1 cellular context compared by ENCODE assay signal in genomic region chr3:195154793-195155535, GRCh38.
A peak's percentile ranks its signal among the peaks of the same experiment; 100 is the strongest.
TF ChIP-seq lines count a peak whose summit lies in the region.

No MANE protein-coding gene starts in this region.

TF ChIP-seq in HepG2, 621 proteins besides CTCF, POLR2A, EP300 and RAD21 (continued from another document and continues in another):
- TF ChIP-seq ZBTB43 (CRISPR knock-in tag; conservative IDR thresholded peaks at IDR 0.05) = 0 out of 2 replicates have a peak, but pooled peaks have one; percentile 76
- no peak for TF ChIP-seq ZBTB26 (CRISPR knock-in tag; IDR thresholded peaks at IDR 0.05; ENCODE audit: borderline replicate concordance)
- TF ChIP-seq MEF2D (CRISPR knock-in tag; IDR thresholded peaks at IDR 0.05) = peak; percentile 77; the same call in 1 of the 2 replicates
- no peak for TF ChIP-seq ZKSCAN1 (IDR thresholded peaks at IDR 0.05; ENCODE audit: low read length)
- no peak for TF ChIP-seq MTA3 (CRISPR knock-in tag; IDR thresholded peaks at IDR 0.05)
- no peak for TF ChIP-seq ZNF10 (CRISPR knock-in tag; IDR thresholded peaks at IDR 0.05; ENCODE audit: borderline replicate concordance, low read depth)
- no peak for TF ChIP-seq HDAC6 (IDR thresholded peaks at IDR 0.05; ENCODE audit: low read depth, low read length)
- peak; percentile 33; the same call in 1 of the 2 replicates for TF ChIP-seq JUND (CRISPR knock-in tag; IDR thresholded peaks at IDR 0.05)
- 0 out of 2 replicates have a peak, but pooled peaks have one; percentile 3 for TF ChIP-seq POLR2G (IDR thresholded peaks at IDR 0.05; ENCODE audit: low read depth, low read length)
- TF ChIP-seq ZNF607 (CRISPR knock-in tag; IDR thresholded peaks at IDR 0.05; ENCODE audit: borderline replicate concordance) = no peak
- no peak for TF ChIP-seq ZNF274 (CRISPR knock-in tag; IDR thresholded peaks at IDR 0.05)
- no peak for TF ChIP-seq AHR (CRISPR knock-in tag; IDR thresholded peaks at IDR 0.05)
- no peak for TF ChIP-seq CENPT (CRISPR knock-in tag; IDR thresholded peaks at IDR 0.05; ENCODE audit: low read depth)
- TF ChIP-seq HNF1B (CRISPR knock-in tag; IDR thresholded peaks at IDR 0.05) = peak; percentile 38; the same call in 1 of the 2 replicates
- peak; percentile 89 for TF ChIP-seq ARID2 (CRISPR knock-in tag; IDR thresholded peaks at IDR 0.05; ENCODE audit: borderline replicate concordance)
- no peak for TF ChIP-seq ZNF616 (CRISPR knock-in tag; IDR thresholded peaks at IDR 0.05; ENCODE audit: low read depth)
- TF ChIP-seq DMAP1 (CRISPR knock-in tag; IDR thresholded peaks at IDR 0.05) = peak; percentile 58; the same call in 1 of the 2 replicates
- TF ChIP-seq ZNF383 (CRISPR knock-in tag; IDR thresholded peaks at IDR 0.05; ENCODE audit: borderline replicate concordance) = no peak
- no peak for TF ChIP-seq ZBTB49 (CRISPR knock-in tag; IDR thresholded peaks at IDR 0.05; ENCODE audit: borderline replicate concordance)
- TF ChIP-seq SNAPC5 (CRISPR knock-in tag; IDR thresholded peaks at IDR 0.05; ENCODE audit: borderline replicate concordance) = 0 out of 2 replicates have a peak, but pooled peaks have one; percentile 49
- peak; percentile 92 for TF ChIP-seq TEAD3 (CRISPR knock-in tag; optimal IDR thresholded peaks at IDR 0.05; ENCODE audit: borderline replicate concordance)
- peak; percentile 69 for TF ChIP-seq KAT8 (CRISPR knock-in tag; IDR thresholded peaks at IDR 0.05)
- TF ChIP-seq JARID2 (CRISPR knock-in tag; IDR thresholded peaks at IDR 0.05; ENCODE audit: insufficient replicate concordance) = no peak
- TF ChIP-seq HNF4G (IDR thresholded peaks at IDR 0.05; ENCODE audit: borderline replicate concordance, low read depth, low read length) = peak; percentile 82
- peak; percentile 52; the same call in 1 of the 2 replicates for TF ChIP-seq HNF4G (CRISPR knock-in tag; IDR thresholded peaks at IDR 0.05; ENCODE audit: borderline replicate concordance, low read depth)
- TF ChIP-seq IKZF5 (CRISPR knock-in tag; IDR thresholded peaks at IDR 0.05) = peak; percentile 91
- TF ChIP-seq ZNF597 (CRISPR knock-in tag; IDR thresholded peaks at IDR 0.05) = no peak
- no peak for TF ChIP-seq ZBTB8A (CRISPR knock-in tag; IDR thresholded peaks at IDR 0.05; ENCODE audit: borderline replicate concordance, low read depth)
- TF ChIP-seq RERE (CRISPR knock-in tag; IDR thresholded peaks at IDR 0.05; ENCODE audit: low read depth) = peak; percentile 67; the same call in 1 of the 2 replicates
- no peak for TF ChIP-seq GMEB2 (CRISPR knock-in tag; IDR thresholded peaks at IDR 0.05; ENCODE audit: low read depth)
- TF ChIP-seq HMG20A (CRISPR knock-in tag; IDR thresholded peaks at IDR 0.05; ENCODE audit: borderline replicate concordance) = peak; percentile 71
- TF ChIP-seq WIZ (CRISPR knock-in tag; IDR thresholded peaks at IDR 0.05) = no peak
- TF ChIP-seq SIX1 (CRISPR knock-in tag; IDR thresholded peaks at IDR 0.05; ENCODE audit: borderline replicate concordance) = peak; percentile 93
- TF ChIP-seq SAFB2 (CRISPR knock-in tag; IDR thresholded peaks at IDR 0.05; ENCODE audit: borderline replicate concordance, low read depth) = no peak
- TF ChIP-seq FOXA1 (IDR thresholded peaks at IDR 0.05) = no peak
- peak; percentile 66 for TF ChIP-seq FOXA1 (CRISPR knock-in tag; IDR thresholded peaks at IDR 0.05)
- peak; percentile 73 for TF ChIP-seq BCL6 (CRISPR knock-in tag; IDR thresholded peaks at IDR 0.05)
- no peak for TF ChIP-seq CERS6 (CRISPR knock-in tag; IDR thresholded peaks at IDR 0.05)
- TF ChIP-seq ZNF558 (CRISPR knock-in tag; IDR thresholded peaks at IDR 0.05; ENCODE audit: borderline replicate concordance) = no peak
- TF ChIP-seq ZNF530 (CRISPR knock-in tag; IDR thresholded peaks at IDR 0.05; ENCODE audit: low read depth) = no peak
- TF ChIP-seq NBN (conservative IDR thresholded peaks at IDR 0.05) = no peak
- peak; percentile 62 for TF ChIP-seq PATZ1 (CRISPR knock-in tag; IDR thresholded peaks at IDR 0.05)
